9 cellular contexts compared by ENCODE assay signal in the genomic region with DNA sequence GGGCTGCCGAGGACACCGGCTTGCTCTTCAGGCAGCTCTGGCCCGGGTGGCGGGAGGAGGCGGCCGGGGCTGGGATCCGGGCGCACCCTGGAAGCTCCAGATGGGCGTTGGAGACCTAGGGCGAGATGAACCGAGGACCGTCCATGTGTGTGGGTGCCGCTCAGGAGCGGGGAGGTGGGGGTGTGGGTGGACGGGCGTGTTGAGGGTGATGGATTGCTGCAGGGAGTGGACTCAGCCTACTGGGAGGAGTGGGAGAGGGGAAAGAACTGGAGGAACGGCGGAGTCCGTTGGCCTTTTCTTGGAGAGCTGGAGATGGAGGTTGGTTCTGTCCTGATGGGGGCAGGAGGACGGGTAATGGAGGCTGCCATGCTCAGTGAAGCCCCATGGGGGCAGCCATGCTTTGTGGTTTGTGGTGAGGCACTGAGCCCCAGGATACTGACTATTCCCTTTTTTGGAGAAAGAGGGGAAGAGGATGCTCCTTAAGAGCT. TPM values are rescaled to one million over a fixed set of nuclear protein-coding genes. Genes with fewer than 3 reads are reported as not detected.
A peak's percentile ranks its signal among the peaks of the same experiment; 100 is the strongest.
DNase-seq lines count a peak whose midpoint lies in the region; ATAC-seq and TF ChIP-seq lines count a peak whose summit lies in the region.
"Had no signal": no experiment of that assay in that cellular context is flagged by ENCODE, and none has a peak within 500 bp of the region (broad histone marks: within the 10 kb centered on the region; RNA-seq: fewer than 3 reads in every experiment).

No MANE protein-coding gene starts in this region.

- H4K20me1 ChIP-seq in PC-9 (ENCODE audit: insufficient read depth): no peaks in the 10 kb centered on the region

- H3K4me2 ChIP-seq in PC-9: no peak overlapping the region

- DNase-seq in Ammon's horn (ENCODE audit: low spot score) (peak; percentile 61), PC-9 (peak in 1 of 2 experiments; percentile 17)
- no peak for DNase-seq in effector memory CD4-positive, alpha-beta T cell
- no peak for DNase-seq in natural killer cell treated with Interleukin-12 subunit alpha and Interleukin-12 subunit beta and Interleukin-15 and Interleukin-18, amount 100 ng/mL, for 72 hours (ENCODE audit: low spot score)
- DNase-seq in activated CD4-positive, CD25-positive, alpha-beta regulatory T cell treated with anti-CD3 and anti-CD28 coated beads, Interleukin-2, amount 50 U/mL, for 72 hours: no peak

- H3K9me3 Mint-ChIP-seq in natural killer cell treated with Interleukin-12 subunit alpha and Interleukin-12 subunit beta and Interleukin-15 and Interleukin-18, amount 100 ng/mL, for 72 hours: no peaks in the 10 kb centered on the region

- H3K4me1 ChIP-seq in PC-9 (replicated peaks; ENCODE audit: insufficient read depth): no peaks in the 10 kb centered on the region
- peaks cover 12% of the 10 kb centered on the region for H3K4me1 ChIP-seq in effector memory CD4-positive, alpha-beta T cell (ENCODE audit: control insufficient read depth, insufficient read depth, low read length, poor library complexity, severe bottlenecking)

- H3K4me1 Mint-ChIP-seq in natural killer cell treated with Interleukin-12 subunit alpha and Interleukin-12 subunit beta and Interleukin-15 and Interleukin-18, amount 100 ng/mL, for 72 hours (ENCODE audit: low read depth in 2 of 2): peaks cover 9 to 11% of the 10 kb centered on the region in 2 donors

- POLR2A ChIA-PET in PC-9 (lab: Charles Lee; ENCODE audit: unreplicated experiment): no interaction called here

- peak; percentile 34; the same call in 1 of the 3 replicates for TF ChIP-seq CTCF in GM12872 (IDR thresholded peaks at IDR 0.05; ENCODE audit: insufficient read depth, low read depth, low read length)
- peak; percentile 26; the same call in 1 of the 2 replicates for TF ChIP-seq CTCF in PC-9 (conservative IDR thresholded peaks at IDR 0.05)

- no peak for ATAC-seq in natural killer cell treated with Interleukin-12 subunit alpha and Interleukin-12 subunit beta and Interleukin-15 and Interleukin-18, amount 100 ng/mL, for 72 hours
- ATAC-seq in HG03469 (IDR thresholded peaks at IDR 0.05; ENCODE audit: unreplicated experiment) (no peak), HG02970 (IDR thresholded peaks at IDR 0.05; ENCODE audit: low FRiP score, unreplicated experiment) (no peak)

- H3K9me2 ChIP-seq in PC-9 (ENCODE audit: insufficient read depth): no peaks in the 10 kb centered on the region

- H3K4me3 ChIP-seq in PC-9: no peak overlapping the region
- H3K4me3 ChIP-seq in effector memory CD4-positive, alpha-beta T cell (ENCODE audit: insufficient read depth, low read depth, low read length, poor library complexity, severe bottlenecking): peak overlapping the region; percentile 23
- H3K4me3 ChIP-seq: mucosa of descending colon had no signal

- CTCF ChIA-PET in PC-9 (lab: Charles Lee): interaction anchor here (0.6 to 2.3 kb wide), 4 partner anchors 27 to 1655 kb away, joined by 3 to 13 read pairs (median 5); a partner anchor contains a TSS

- no TSS peak for BruUV-seq in PC-9 (replicated peaks; lab: Mats Ljungman, UMichigan)

- H3K9me3 ChIP-seq in PC-9 (ENCODE audit: insufficient read depth, low read depth): no peaks in the 10 kb centered on the region
- no peaks in the 10 kb centered on the region for H3K9me3 ChIP-seq in effector memory CD4-positive, alpha-beta T cell (ENCODE audit: control insufficient read depth, low read length)
- H3K9me3 ChIP-seq: mucosa of descending colon had no signal

- H3K27me3 ChIP-seq in PC-9 (ENCODE audit: insufficient read depth, low read depth): peaks cover 22% of the 10 kb centered on the region
- H3K27me3 ChIP-seq in effector memory CD4-positive, alpha-beta T cell (replicated peaks; ENCODE audit: control insufficient read depth, insufficient read depth, low read length, poor library complexity, severe bottlenecking): peaks cover 15% of the 10 kb centered on the region

- no peak overlapping the region for H3K27ac Mint-ChIP-seq in natural killer cell treated with Interleukin-12 subunit alpha and Interleukin-12 subunit beta and Interleukin-15 and Interleukin-18, amount 100 ng/mL, for 72 hours

- no peaks in the 10 kb centered on the region for H3F3A ChIP-seq in PC-9 (ENCODE audit: insufficient read depth, low read depth)

- no peak overlapping the region for H3K27ac ChIP-seq in PC-9
- H3K27ac ChIP-seq in effector memory CD4-positive, alpha-beta T cell (ENCODE audit: insufficient read depth, low read length, poor library complexity, severe bottlenecking): no peak overlapping the region

- intact Hi-C loops in PC-9 (cut with micrococcal nuclease; ENCODE audit: unreplicated experiment): loop anchor here (1.0 to 5.0 kb wide), 3 partner anchors 179 to 449 kb away; no protein-coding TSS in a partner anchor

- H3K4me3 Mint-ChIP-seq in natural killer cell treated with Interleukin-12 subunit alpha and Interleukin-12 subunit beta and Interleukin-15 and Interleukin-18, amount 100 ng/mL, for 72 hours: peak overlapping the region; percentile 15

- H3K79me2 ChIP-seq in PC-9 (ENCODE audit: low read depth): no peaks in the 10 kb centered on the region

- no peaks in the 10 kb centered on the region for H3K36me3 ChIP-seq in PC-9 (ENCODE audit: low read depth)
- H3K36me3 ChIP-seq in effector memory CD4-positive, alpha-beta T cell (ENCODE audit: control insufficient read depth, insufficient read depth, low read length): no peaks in the 10 kb centered on the region

- peaks cover 3% of the 10 kb centered on the region for H3K36me3 Mint-ChIP-seq in natural killer cell treated with Interleukin-12 subunit alpha and Interleukin-12 subunit beta and Interleukin-15 and Interleukin-18, amount 100 ng/mL, for 72 hours

- no peak overlapping the region for H2AFZ ChIP-seq in PC-9

- peaks cover 13 to 36% of the 10 kb centered on the region in 2 donors for H3K27me3 Mint-ChIP-seq in natural killer cell treated with Interleukin-12 subunit alpha and Interleukin-12 subunit beta and Interleukin-15 and Interleukin-18, amount 100 ng/mL, for 72 hours

RNA-seq across cellular contexts. Expression of a gene that starts 27.1 kb away (rescaled TPM):
- 37.5 and 42.0 TPM in 2 replicates for total RNA-seq in PC-9 (2021)
- 10 to 100 TPM; 49.2 to 57.6 TPM for total RNA-seq in natural killer cell treated with Interleukin-12 subunit alpha and Interleukin-12 subunit beta and Interleukin-15 and Interleukin-18, amount 100 ng/mL, for 72 hours

RNA-seq across cellular contexts. Expression of a gene that starts 33.2 kb away (rescaled TPM):
- 85.7 and 86.0 TPM in 2 replicates for total RNA-seq in PC-9 (2021)
- 100 to 1,000 TPM; 165 to 209 TPM for total RNA-seq in natural killer cell treated with Interleukin-12 subunit alpha and Interleukin-12 subunit beta and Interleukin-15 and Interleukin-18, amount 100 ng/mL, for 72 hours

RNA-seq across cellular contexts. Expression of a gene that starts 43.2 kb away (rescaled TPM):
- 7.4 and 9.2 TPM in 2 replicates for total RNA-seq in PC-9 (2021)
- total RNA-seq in natural killer cell treated with Interleukin-12 subunit alpha and Interleukin-12 subunit beta and Interleukin-15 and Interleukin-18, amount 100 ng/mL, for 72 hours: 10 to 100 TPM; 22.7 to 62.2 TPM
